ENCODE assay signal across 8 cellular contexts in genomic region chrX:153708415-153708814, GRCh38. TPM values are rescaled to one million over a fixed set of nuclear protein-coding genes. Genes with fewer than 3 reads are reported as not detected.
DNase-seq lines count a peak whose midpoint lies in the region; ATAC-seq and TF ChIP-seq lines count a peak whose summit lies in the region.

No MANE protein-coding gene starts in this region.

- peaks cover 4% of the 10 kb centered on the region for H3K36me3 ChIP-seq in osteoblast (ENCODE audit: insufficient read depth, low read length)

- H3K9me3 ChIP-seq in osteoblast (ENCODE audit: low read depth, low read length): no peaks in the 10 kb centered on the region

- H2AFZ ChIP-seq in osteoblast (ENCODE audit: low read length): no peak overlapping the region

- no peaks in the 10 kb centered on the region for H3K79me2 ChIP-seq in osteoblast (ENCODE audit: insufficient read depth, low read length)

- H3K4me1 ChIP-seq in osteoblast (ENCODE audit: insufficient read depth, low read length): no peaks in the 10 kb centered on the region

- H3K27me3 ChIP-seq in osteoblast (ENCODE audit: insufficient read depth, low read length): no peaks in the 10 kb centered on the region

- DNase-seq in A172 (ENCODE audit: low spot score): peak; percentile 94
- no peak for DNase-seq in GM10266 (ENCODE audit: extremely low spot score)
- peak; percentile 42 for DNase-seq in NCI-H2107 (lab: John Stamatoyannopoulos, UW)
- peak; percentile 48 for DNase-seq in activated T-cell treated with anti-CD3 and anti-CD28 coated beads, Interleukin-2, amount 50 U/mL, for 1 hour
- peak; percentile 56 for DNase-seq in fibroblast of the conjunctiva (ENCODE audit: low read depth)
- peak; percentile 95 for DNase-seq in osteoblast (ENCODE audit: insufficient read length, low spot score, missing footprints)
- no peak for DNase-seq in NCI-H345 (lab: John Stamatoyannopoulos, UW)

- H3K27ac ChIP-seq in osteoblast (ENCODE audit: low read depth, low read length): no peak overlapping the region

- H3K4me2 ChIP-seq in osteoblast (ENCODE audit: insufficient read depth, low read length): no peak overlapping the region

- no peak overlapping the region for H3K4me3 ChIP-seq in osteoblast (ENCODE audit: insufficient read depth, low read length)

- ATAC-seq in GM18517 (IDR thresholded peaks at IDR 0.05; ENCODE audit: unreplicated experiment): no peak

- peaks cover 14% of the 10 kb centered on the region for H4K20me1 ChIP-seq in osteoblast (ENCODE audit: insufficient read depth, low read length)

- TF ChIP-seq CTCF in GM10266 (IDR thresholded peaks at IDR 0.05; ENCODE audit: control insufficient read depth, insufficient read depth, low read depth, missing control alignments) (peak; percentile 32), osteoblast (IDR thresholded peaks at IDR 0.05; ENCODE audit: extremely low read depth, low read depth, low read length) (peak; percentile 57)

RNA-seq across cellular contexts. Expression of gene BCAP31, which starts 15.8 kb away (rescaled TPM):
- 523 and 538 TPM in 2 replicates for total RNA-seq in A172 (2014; rRNA removed; shearing (Covaris generic))
- 114 and 118 TPM in 2 replicates for total RNA-seq in osteoblast

RNA-seq across cellular contexts. Expression of gene ABCD1, which starts 16.2 kb away (rescaled TPM):
- total RNA-seq in A172 (2014; rRNA removed; shearing (Covaris generic)): 44.7 and 44.8 TPM in 2 replicates
- total RNA-seq in osteoblast: 14.1 and 16.3 TPM in 2 replicates

RNA-seq across cellular contexts. Expression of gene SLC6A8, which starts 20.7 kb away (rescaled TPM):
- total RNA-seq in A172 (2014; rRNA removed; shearing (Covaris generic)): 17.1 and 25.6 TPM in 2 replicates
- total RNA-seq in osteoblast: 15.3 and 19.5 TPM in 2 replicates

RNA-seq across cellular contexts. Expression of gene PNCK, which starts 34.8 kb away (rescaled TPM):
- total RNA-seq in A172 (2014; rRNA removed; shearing (Covaris generic)): 0.48 and 2.7 TPM in 2 replicates
- 0.29 and 0.36 TPM in 2 replicates for total RNA-seq in osteoblast

RNA-seq across cellular contexts. Expression of gene PLXNB3, which starts 55.6 kb away (rescaled TPM):
- 13.8 and 14.3 TPM in 2 replicates for total RNA-seq in A172 (2014; rRNA removed; shearing (Covaris generic))
- 2.7 and 4.3 TPM in 2 replicates for total RNA-seq in osteoblast

Comparison
In these comparisons a context has a peak if more than half of its experiments do, and no peak if none do; other contexts are left out.
1. DNase-seq: peak in A172 (single experiment), NCI-H2107 (single experiment), activated T-cell treated with anti-CD3 and anti-CD28 coated beads, Interleukin-2, amount 50 U/mL, for 1 hour (single experiment), fibroblast of the conjunctiva (single experiment) and osteoblast (single experiment); none in GM10266 (single experiment) and NCI-H345 (single experiment).